ENCODE assay signal across 8 cellular contexts in the genomic region with DNA sequence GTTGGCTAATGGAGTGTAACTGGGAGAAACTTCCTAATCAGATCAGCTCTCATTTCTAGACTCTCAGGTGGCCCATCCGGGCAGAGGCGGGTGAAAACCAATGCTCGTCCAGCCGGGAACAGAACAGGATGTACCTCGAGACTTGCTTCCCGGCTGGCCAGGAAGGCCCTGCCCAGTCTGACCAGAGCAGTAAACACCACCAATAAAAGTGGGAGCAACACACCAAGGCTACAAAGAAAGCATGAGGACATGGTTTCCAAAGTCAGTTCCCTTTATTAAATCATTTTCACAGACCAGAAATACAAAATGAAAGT. TPM values are rescaled to one million over a fixed set of nuclear protein-coding genes. Genes with fewer than 3 reads are reported as not detected.
A peak's percentile ranks its signal among the peaks of the same experiment; 100 is the strongest.
DNase-seq lines count a peak whose midpoint lies in the region; ATAC-seq and TF ChIP-seq lines count a peak whose summit lies in the region.

No MANE protein-coding gene starts in this region.

- H3K27ac Mint-ChIP-seq in activated CD8-positive, alpha-beta memory T cell treated with anti-CD3 and anti-CD28 coated beads, Interleukin-2, amount 10 ng/mL, durations not matched to agents 7 days and 5 days, result peak overlapping the region; percentile 96
- peak overlapping the region; percentile 99 for H3K27ac Mint-ChIP-seq in glutamatergic neuron (ENCODE audit: unreplicated experiment)

- DNase-seq in activated CD8-positive, alpha-beta memory T cell treated with anti-CD3 and anti-CD28 coated beads, Interleukin-2, amount 10 ng/mL, durations not matched to agents 7 days and 5 days, result no peak
- no peak for DNase-seq in activated CD8-positive, alpha-beta memory T cell treated with anti-CD3 and anti-CD28 coated beads for 24 hours
- DNase-seq in glutamatergic neuron (no peak), retinal pigment epithelial cell (ENCODE audit: low read depth) (no peak), NCI-H345 (lab: John Stamatoyannopoulos, UW) (no peak), NOMO-1 (lab: John Stamatoyannopoulos, UW; ENCODE audit: unreplicated experiment in 2 of 2) (no peak)

- no peak for TF ChIP-seq CTCF in WI38 (IDR thresholded peaks at IDR 0.05; ENCODE audit: low read depth, low read length)
- TF ChIP-seq CTCF in glutamatergic neuron (IDR thresholded peaks at IDR 0.05; ENCODE audit: partially characterized antibody, unreplicated experiment), result no peak
- TF ChIP-seq CTCF in retinal pigment epithelial cell (conservative IDR thresholded peaks at IDR 0.05; ENCODE audit: low read depth, low read length), result no peak

- H3K4me3 ChIP-seq in WI38 (ENCODE audit: low read depth, low read length) (peak overlapping the region; percentile 60), retinal pigment epithelial cell (ENCODE audit: low read length) (peak overlapping the region; percentile 85)

- CTCF ChIA-PET in activated CD8-positive, alpha-beta memory T cell treated with anti-CD3 and anti-CD28 coated beads, Interleukin-2, amount 10 ng/mL, durations not matched to agents 7 days and 5 days (lab: Charles Lee), result interaction anchor here (0.8 to 4.3 kb wide), 10 partner anchors 9 to 341 kb away, joined by 3 to 22 read pairs (median 4); a partner anchor contains a TSS

- H3K4me3 Mint-ChIP-seq in activated CD8-positive, alpha-beta memory T cell treated with anti-CD3 and anti-CD28 coated beads, Interleukin-2, amount 10 ng/mL, durations not matched to agents 7 days and 5 days, result peak overlapping the region; percentile 87
- H3K4me3 Mint-ChIP-seq in glutamatergic neuron (ENCODE audit: unreplicated experiment), result peak overlapping the region; percentile 97

- H3K27me3 Mint-ChIP-seq in activated CD8-positive, alpha-beta memory T cell treated with anti-CD3 and anti-CD28 coated beads, Interleukin-2, amount 10 ng/mL, durations not matched to agents 7 days and 5 days, result no peaks in the 10 kb centered on the region
- peaks cover 28% of the 10 kb centered on the region for H3K27me3 Mint-ChIP-seq in glutamatergic neuron (ENCODE audit: unreplicated experiment)

- no peak for ATAC-seq in activated CD8-positive, alpha-beta memory T cell treated with anti-CD3 and anti-CD28 coated beads, Interleukin-2, amount 10 ng/mL, durations not matched to agents 7 days and 5 days
- no peak for ATAC-seq in HG03196 (IDR thresholded peaks at IDR 0.05; ENCODE audit: unreplicated experiment)

- H3K4me1 Mint-ChIP-seq in activated CD8-positive, alpha-beta memory T cell treated with anti-CD3 and anti-CD28 coated beads, Interleukin-2, amount 10 ng/mL, durations not matched to agents 7 days and 5 days, result peaks cover 34% of the 10 kb centered on the region
- H3K4me1 Mint-ChIP-seq in glutamatergic neuron (ENCODE audit: low read depth, unreplicated experiment), result peaks cover 33% of the 10 kb centered on the region

- H3K9me3 Mint-ChIP-seq in activated CD8-positive, alpha-beta memory T cell treated with anti-CD3 and anti-CD28 coated beads, Interleukin-2, amount 10 ng/mL, durations not matched to agents 7 days and 5 days (ENCODE audit: low read depth), result no peaks in the 10 kb centered on the region
- H3K9me3 Mint-ChIP-seq in glutamatergic neuron (ENCODE audit: unreplicated experiment), result peaks cover 25% of the 10 kb centered on the region

- peaks cover 40% of the 10 kb centered on the region for H3K36me3 Mint-ChIP-seq in activated CD8-positive, alpha-beta memory T cell treated with anti-CD3 and anti-CD28 coated beads, Interleukin-2, amount 10 ng/mL, durations not matched to agents 7 days and 5 days
- no peaks in the 10 kb centered on the region for H3K36me3 Mint-ChIP-seq in glutamatergic neuron (ENCODE audit: unreplicated experiment)

RNA-seq across cellular contexts. Expression of a gene that starts 0.9 kb away (rescaled TPM):
- 1 to 10 TPM; 4.4 to 5.8 TPM for total RNA-seq in activated CD8-positive, alpha-beta memory T cell treated with anti-CD3 and anti-CD28 coated beads, Interleukin-2, amount 10 ng/mL, durations not matched to agents 7 days and 5 days
- 198 TPM for total RNA-seq in glutamatergic neuron (ENCODE audit: unreplicated experiment)

RNA-seq across cellular contexts. Expression of a gene that starts 10.0 kb away (rescaled TPM):
- 100 to 1,000 TPM; 158 to 196 TPM for total RNA-seq in activated CD8-positive, alpha-beta memory T cell treated with anti-CD3 and anti-CD28 coated beads, Interleukin-2, amount 10 ng/mL, durations not matched to agents 7 days and 5 days
- total RNA-seq in glutamatergic neuron (ENCODE audit: unreplicated experiment), result 91.4 TPM

RNA-seq across cellular contexts. Expression of a gene that starts 12.5 kb away (rescaled TPM):
- not detected for total RNA-seq in activated CD8-positive, alpha-beta memory T cell treated with anti-CD3 and anti-CD28 coated beads, Interleukin-2, amount 10 ng/mL, durations not matched to agents 7 days and 5 days
- total RNA-seq in glutamatergic neuron (ENCODE audit: unreplicated experiment), result 496 TPM

RNA-seq across cellular contexts. Expression of a gene that starts 55.3 kb away (rescaled TPM):
- total RNA-seq in activated CD8-positive, alpha-beta memory T cell treated with anti-CD3 and anti-CD28 coated beads, Interleukin-2, amount 10 ng/mL, durations not matched to agents 7 days and 5 days, result not detected
- total RNA-seq in glutamatergic neuron (ENCODE audit: unreplicated experiment), result not detected

Comparison
In these comparisons a context has a peak if more than half of its experiments do, and no peak if none do; other contexts are left out.
1. RNA of a gene that starts 0.9 kb away (total RNA-seq): 198 TPM in glutamatergic neuron (single experiment); 4.4 to 5.8 TPM in activated CD8-positive, alpha-beta memory T cell treated with anti-CD3 and anti-CD28 coated beads, Interleukin-2, amount 10 ng/mL, durations not matched to agents 7 days and 5 days; every median in the first group is over 10 times any median in the second.
2. RNA of a gene that starts 12.5 kb away (total RNA-seq): 496 TPM in glutamatergic neuron (single experiment); not detected in activated CD8-positive, alpha-beta memory T cell treated with anti-CD3 and anti-CD28 coated beads, Interleukin-2, amount 10 ng/mL, durations not matched to agents 7 days and 5 days; every median in the first group is over 100 times any median in the second.